ENCODE assay signal across 19 cellular contexts in genomic region chr12:118098456-118098855, GRCh38.
"Had no signal": no experiment of that assay in that cellular context is flagged by ENCODE, and none has a peak within 500 bp of the region (broad histone marks: within the 10 kb centered on the region; RNA-seq: fewer than 3 reads in every experiment).

No MANE protein-coding gene starts in this region.

- H3K9me3 ChIP-seq: adrenal gland, breast epithelium, esophagus squamous epithelium, thyroid gland had no signal

- H3K4me1 ChIP-seq: breast epithelium had no signal

- DNase-seq: activated CD4-positive, alpha-beta T cell treated with anti-CD3 and anti-CD28 coated beads, Interleukin-2, amount 50 U/mL, for 1 hour; activated CD4-positive, CD25-positive, alpha-beta regulatory T cell treated with anti-CD3 and anti-CD28 coated beads, Interleukin-2, amount 50 U/mL, for 72 hours; activated gamma-delta T cell treated with Interleukin-2 at 50 U/mL for 16 hours; adrenal gland; effector CD8-positive, alpha-beta T cell; esophagus squamous epithelium; immature natural killer cell; mesenchymal stem cell; nucleus accumbens; retina; stimulated activated CD4-positive, alpha-beta T cell treated with anti-CD3 and anti-CD28 coated beads, Interleukin-12 subunit alpha, Interleukin-12 subunit beta, amount 100 ng/mL, for 4 hours; stimulated activated CD4-positive, alpha-beta T cell treated with anti-CD3 and anti-CD28 coated beads, Interleukin-1b, Interleukin-23, amount 100 ng/mL, for 48 hours; stimulated activated CD8-positive, alpha-beta memory T cell treated with anti-CD3 and anti-CD28 coated beads, Interleukin-4, amount 100 ng/mL, for 48 hours; stimulated activated naive CD4-positive, alpha-beta T cell treated with Interleukin-2 at 50 U/mL for 16 hours; thyroid gland had no signal

- H3K36me3 ChIP-seq: breast epithelium had no signal

- H3K4me3 Mint-ChIP-seq: immature natural killer cell; natural killer cell treated with Interleukin-12 subunit alpha and Interleukin-12 subunit beta and Interleukin-15 and Interleukin-18, amount 100 ng/mL, for 72 hours; T-helper 1 cell treated with Interleukin-12 subunit alpha and Interleukin-12 subunit beta and Interleukin-4 antibody, amounts not matched to agents 30 μg/mL and 1 μg/mL, for 36 hours had no signal

- H3K36me3 Mint-ChIP-seq: immature natural killer cell; natural killer cell treated with Interleukin-12 subunit alpha and Interleukin-12 subunit beta and Interleukin-15 and Interleukin-18, amount 100 ng/mL, for 72 hours had no signal

- ATAC-seq: activated naive CD4-positive, alpha-beta T cell treated with anti-CD3 and anti-CD28 coated beads, Interleukin-2, amount 50 U/mL, for 72 hours; natural killer cell treated with Interleukin-12 subunit alpha and Interleukin-12 subunit beta and Interleukin-15 and Interleukin-18, amount 100 ng/mL, for 72 hours had no signal

- H3K27me3 ChIP-seq: adrenal gland, breast epithelium, esophagus squamous epithelium, thyroid gland had no signal

- H3K27ac Mint-ChIP-seq: activated naive CD4-positive, alpha-beta T cell treated with anti-CD3 and anti-CD28 coated beads, Interleukin-2, amount 50 U/mL, for 72 hours; immature natural killer cell; natural killer cell treated with Interleukin-12 subunit alpha and Interleukin-12 subunit beta and Interleukin-15 and Interleukin-18, amount 100 ng/mL, for 72 hours; T-helper 1 cell treated with Interleukin-12 subunit alpha and Interleukin-12 subunit beta and Interleukin-4 antibody, amounts not matched to agents 30 μg/mL and 1 μg/mL, for 36 hours had no signal

- H3K9me3 Mint-ChIP-seq: activated naive CD4-positive, alpha-beta T cell treated with anti-CD3 and anti-CD28 coated beads, Interleukin-2, amount 50 U/mL, for 72 hours; immature natural killer cell; natural killer cell treated with Interleukin-12 subunit alpha and Interleukin-12 subunit beta and Interleukin-15 and Interleukin-18, amount 100 ng/mL, for 72 hours; T-helper 1 cell treated with Interleukin-12 subunit alpha and Interleukin-12 subunit beta and Interleukin-4 antibody, amounts not matched to agents 30 μg/mL and 1 μg/mL, for 36 hours had no signal

- H3K27ac ChIP-seq: adrenal gland, breast epithelium, esophagus squamous epithelium, thyroid gland had no signal

- H3K4me3 ChIP-seq: adrenal gland, breast epithelium, esophagus squamous epithelium, thyroid gland had no signal
